In the genomic region with DNA sequence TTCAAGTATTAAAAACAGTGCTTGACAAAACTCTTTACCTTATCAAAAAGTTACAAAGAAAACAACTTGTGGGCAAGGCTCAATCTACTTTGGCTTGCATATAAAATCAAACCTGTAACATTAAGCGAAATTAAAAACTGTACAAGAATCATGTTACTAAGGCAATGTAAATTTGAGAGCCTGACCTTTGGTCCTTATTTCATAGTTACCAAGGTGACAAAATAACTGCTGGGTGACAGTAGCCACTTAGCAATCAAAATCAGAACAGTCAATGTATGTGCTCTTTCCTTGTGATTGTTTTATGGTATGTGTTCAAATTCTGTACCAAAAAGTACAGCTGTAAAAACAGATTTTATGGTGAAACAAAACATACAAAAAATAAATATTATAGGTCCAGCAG, we compare ENCODE assay signal across 1 cellular context.
TF ChIP-seq lines count a peak whose summit lies in the region.

No MANE protein-coding gene starts in this region.

TF ChIP-seq in HepG2, 621 proteins besides CTCF, POLR2A, EP300 and RAD21 (continued from another document):
- TF ChIP-seq ARID3A (IDR thresholded peaks at IDR 0.05; ENCODE audit: low read depth, low read length), result peak; percentile 62
- peak; percentile 54 for TF ChIP-seq ASH2L (IDR thresholded peaks at IDR 0.05; ENCODE audit: insufficient read length, low read depth, low read length)
- no peak for TF ChIP-seq CCAR2 (optimal IDR thresholded peaks at IDR 0.05; ENCODE audit: low read depth, low read length)
- TF ChIP-seq, protein P1, sequence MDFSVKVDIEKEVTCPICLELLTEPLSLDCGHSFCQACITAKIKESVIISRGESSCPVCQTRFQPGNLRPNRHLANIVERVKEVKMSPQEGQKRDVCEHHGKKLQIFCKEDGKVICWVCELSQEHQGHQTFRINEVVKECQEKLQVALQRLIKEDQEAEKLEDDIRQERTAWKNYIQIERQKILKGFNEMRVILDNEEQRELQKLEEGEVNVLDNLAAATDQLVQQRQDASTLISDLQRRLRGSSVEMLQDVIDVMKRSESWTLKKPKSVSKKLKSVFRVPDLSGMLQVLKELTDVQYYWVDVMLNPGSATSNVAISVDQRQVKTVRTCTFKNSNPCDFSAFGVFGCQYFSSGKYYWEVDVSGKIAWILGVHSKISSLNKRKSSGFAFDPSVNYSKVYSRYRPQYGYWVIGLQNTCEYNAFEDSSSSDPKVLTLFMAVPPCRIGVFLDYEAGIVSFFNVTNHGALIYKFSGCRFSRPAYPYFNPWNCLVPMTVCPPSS (IDR thresholded peaks at IDR 0.05), result no peak
- TF ChIP-seq HMG20A (CRISPR knock-in tag; IDR thresholded peaks at IDR 0.05; ENCODE audit: borderline replicate concordance), result no peak
- no peak for TF ChIP-seq ZNF124 (CRISPR knock-in tag; IDR thresholded peaks at IDR 0.05)
- no peak for TF ChIP-seq HMGXB4 (CRISPR knock-in tag; IDR thresholded peaks at IDR 0.05; ENCODE audit: borderline replicate concordance in 1 of 2, low read depth in 1 of 2)
- peak; percentile 54 for TF ChIP-seq RFX3 (CRISPR knock-in tag; IDR thresholded peaks at IDR 0.05)
- peak; percentile 7; the same call in 1 of the 2 replicates for TF ChIP-seq HNF4A (CRISPR knock-in tag; IDR thresholded peaks at IDR 0.05)
